ENCODE assay signal across 17 cellular contexts in genomic region chr2:119523383-119523958, GRCh38. TPM values are rescaled to one million over a fixed set of nuclear protein-coding genes. Genes with fewer than 3 reads are reported as not detected.
DNase-seq lines count a peak whose midpoint lies in the region; ATAC-seq and TF ChIP-seq lines count a peak whose summit lies in the region.
"Had no signal": no experiment of that assay in that cellular context is flagged by ENCODE, and none has a peak within 500 bp of the region (broad histone marks: within the 10 kb centered on the region; RNA-seq: fewer than 3 reads in every experiment).

No MANE protein-coding gene starts in this region.

- no peaks in the 10 kb centered on the region for H3K4me1 Mint-ChIP-seq in osteocyte (ENCODE audit: unreplicated experiment)
- H3K4me1 Mint-ChIP-seq in activated naive CD8-positive, alpha-beta T cell treated with anti-CD3 and anti-CD28 coated beads for 36 hours: no peaks in the 10 kb centered on the region

- ATAC-seq in GM18519 (IDR thresholded peaks at IDR 0.05; ENCODE audit: low FRiP score, unreplicated experiment): no peak

- no peaks in the 10 kb centered on the region for H3K36me3 ChIP-seq in H7 (replicated peaks; ENCODE audit: control insufficient read depth, insufficient read depth, low read length)
- no peaks in the 10 kb centered on the region for H3K36me3 ChIP-seq in adrenal gland (replicated peaks in 1 of 2)
- H3K36me3 ChIP-seq: BLaER1, suprapubic skin had no signal

- no peak for TF ChIP-seq CTCF in osteocyte (IDR thresholded peaks at IDR 0.05)
- no peak for TF ChIP-seq CTCF in adrenal gland (IDR thresholded peaks at IDR 0.05)

- DNase-seq in H7 (peak; percentile 32), astrocyte of the hippocampus (ENCODE audit: low read depth, low spot score) (peak; percentile 7), osteocyte (ENCODE audit: extremely low spot score, unreplicated experiment) (peak; percentile 69), NCI-H1930 (lab: John Stamatoyannopoulos, UW) (no peak), adrenal gland (no peak)
- DNase-seq in activated naive CD8-positive, alpha-beta T cell treated with anti-CD3 and anti-CD28 coated beads for 36 hours: no peak
- DNase-seq: activated CD4-positive, alpha-beta T cell treated with anti-CD3 and anti-CD28 coated beads, Interleukin-2, amount 50 U/mL, for 48 hours; activated T-cell treated with anti-CD3 and anti-CD28 coated beads, Interleukin-2, amount 50 U/mL, for 48 hours; DMS79 treated with DMSO at 0.1 percent for 48 hours; kidney glomerular epithelial cell; NCI-H1694 had no signal

- H3K27me3 Mint-ChIP-seq in osteocyte (ENCODE audit: unreplicated experiment): peaks cover 65% of the 10 kb centered on the region
- peaks cover 55% of the 10 kb centered on the region for H3K27me3 Mint-ChIP-seq in activated naive CD8-positive, alpha-beta T cell treated with anti-CD3 and anti-CD28 coated beads for 36 hours

- no peaks in the 10 kb centered on the region for H3K36me3 Mint-ChIP-seq in osteocyte (ENCODE audit: unreplicated experiment)
- H3K36me3 Mint-ChIP-seq in activated naive CD8-positive, alpha-beta T cell treated with anti-CD3 and anti-CD28 coated beads for 36 hours: no peaks in the 10 kb centered on the region

- intact Hi-C loops in adrenal gland (cut with DNase I): loop anchor here in 1 of 2 donors (10.0 kb wide), 1 partner anchor 141 kb away; no protein-coding TSS in a partner anchor

- H3K27me3 ChIP-seq in H7 (ENCODE audit: control insufficient read depth, insufficient read depth, low read length): peaks cover 33% of the 10 kb centered on the region
- H3K27me3 ChIP-seq in adrenal gland: peaks cover 26% of the 10 kb centered on the region
- H3K27me3 ChIP-seq: BLaER1 had no signal

- no peak overlapping the region for H3K27ac ChIP-seq in adrenal gland
- H3K27ac ChIP-seq: BLaER1, epithelial cell of prostate, suprapubic skin had no signal

- no peak for TF ChIP-seq POLR2A in adrenal gland (IDR thresholded peaks at IDR 0.05)

- 15 to 21% (median 17%) methylated on average over 22 to 23 of the region's 23 CpGs for WGBS in adrenal gland, 4 donors

- peak overlapping the region; percentile 36 for H3K4me3 ChIP-seq in H7 (ENCODE audit: insufficient read depth, low read depth, low read length)
- H3K4me3 ChIP-seq in iPS-18c (ENCODE audit: insufficient read depth, low read depth, low read length): peak overlapping the region; percentile 58
- no peak overlapping the region for H3K4me3 ChIP-seq in adrenal gland
- H3K4me3 ChIP-seq: BLaER1, suprapubic skin had no signal

- H3K4me3 Mint-ChIP-seq in osteocyte (ENCODE audit: unreplicated experiment): no peak overlapping the region
- no peak overlapping the region for H3K4me3 Mint-ChIP-seq in activated naive CD8-positive, alpha-beta T cell treated with anti-CD3 and anti-CD28 coated beads for 36 hours

- H3K9me3 ChIP-seq in iPS-18c (ENCODE audit: control insufficient read depth, insufficient read depth, low read length) (no peaks in the 10 kb centered on the region), adrenal gland (replicated peaks in 1 of 3) (no peaks in the 10 kb centered on the region)
- H3K9me3 ChIP-seq: suprapubic skin had no signal

- H3K9me3 Mint-ChIP-seq in osteocyte (ENCODE audit: unreplicated experiment): no peaks in the 10 kb centered on the region
- H3K9me3 Mint-ChIP-seq in activated naive CD8-positive, alpha-beta T cell treated with anti-CD3 and anti-CD28 coated beads for 36 hours: no peaks in the 10 kb centered on the region

- H3K27ac Mint-ChIP-seq in osteocyte (ENCODE audit: unreplicated experiment): no peak overlapping the region
- no peak overlapping the region for H3K27ac Mint-ChIP-seq in activated naive CD8-positive, alpha-beta T cell treated with anti-CD3 and anti-CD28 coated beads for 36 hours

- no peaks in the 10 kb centered on the region for H3K4me1 ChIP-seq in adrenal gland (replicated peaks in 1 of 2)
- H3K4me1 ChIP-seq: BLaER1 had no signal

RNA-seq across cellular contexts. Expression of gene SCTR, which starts 0.8 kb away (rescaled TPM):
- total RNA-seq in H7 (2014; rRNA removed; shearing (Covaris generic)): not detected in 2 replicates
- not detected in 2 replicates for total RNA-seq in osteocyte
- not detected for total RNA-seq in activated naive CD8-positive, alpha-beta T cell treated with anti-CD3 and anti-CD28 coated beads for 36 hours
- total RNA-seq in adrenal gland: 1 to 10 TPM in 1 of 8 donors, under 1 TPM in 2, not detected in 5; 0.41 to 1.6 (median 0.46) TPM
- polyA plus RNA-seq in adrenal gland: 1 to 10 TPM in 2 of 3 donors, under 1 TPM in 1; 0.35 to 8.3 (median 4.4) TPM
- total RNA-seq: myocyte, suprapubic skin had no signal

RNA-seq across cellular contexts. Expression of gene CFAP221, which starts 20.8 kb away (rescaled TPM):
- total RNA-seq in H7 (2014; rRNA removed; shearing (Covaris generic)): 0.07 and 0.37 TPM in 2 replicates
- not detected in 2 replicates for total RNA-seq in osteocyte
- not detected for total RNA-seq in activated naive CD8-positive, alpha-beta T cell treated with anti-CD3 and anti-CD28 coated beads for 36 hours
- total RNA-seq in adrenal gland: 10 to 100 TPM in 1 of 8 donors, 1 to 10 TPM in 7; 1.1 to 10.1 (median 3.4) TPM
- 1 to 10 TPM; 4.3 to 4.8 (median 4.8) TPM for polyA plus RNA-seq in adrenal gland
- total RNA-seq: myocyte had no signal

Comparison
In these comparisons a context has a peak if more than half of its experiments do, and no peak if none do; other contexts are left out.
1. DNase-seq: peak in H7 (single experiment), astrocyte of the hippocampus (single experiment) and osteocyte (single experiment); none in NCI-H1930 (0 of 2), activated naive CD8-positive, alpha-beta T cell treated with anti-CD3 and anti-CD28 coated beads for 36 hours (single experiment) and adrenal gland (0 of 7).
2. H3K4me3 ChIP-seq: peak in H7 (single experiment) and iPS-18c (single experiment); none in adrenal gland (0 of 4).